ENCODE assay signal across 4 cellular contexts in the genomic region with DNA sequence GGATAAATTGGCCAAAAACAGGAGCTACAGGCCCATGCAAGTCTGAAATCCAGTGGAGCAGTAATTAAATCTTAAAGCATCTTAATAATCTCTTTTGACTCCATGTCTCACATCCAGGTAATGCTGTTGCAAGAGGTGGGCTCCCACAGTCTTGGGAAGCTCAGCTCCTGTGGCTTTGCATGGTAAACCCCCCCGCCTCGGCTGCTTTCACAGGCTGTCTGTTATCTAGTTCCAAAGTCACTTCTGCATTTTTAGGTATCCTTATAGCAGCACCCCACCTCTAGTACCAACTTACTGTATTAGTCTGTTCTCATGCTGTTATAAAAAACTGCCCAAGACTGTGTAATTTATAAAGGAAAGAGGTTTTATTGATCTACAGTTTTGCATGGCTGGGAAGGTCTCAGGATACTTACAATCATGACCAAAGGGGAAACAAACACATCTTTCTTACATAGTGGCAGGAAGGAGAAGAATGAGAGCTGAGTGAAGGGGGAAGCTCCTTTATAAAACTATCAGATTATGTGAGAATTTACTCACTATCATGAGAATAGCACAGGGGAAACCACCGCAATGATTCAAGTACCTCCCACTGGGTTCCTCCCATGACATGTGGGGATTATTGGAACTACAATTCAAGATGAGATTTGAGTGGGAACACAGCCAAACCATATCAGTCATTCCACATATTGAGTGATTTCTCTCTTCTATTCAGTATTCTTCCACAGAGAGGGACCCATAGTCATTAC. TPM values are rescaled to one million over a fixed set of nuclear protein-coding genes. Genes with fewer than 3 reads are reported as not detected.
"Had no signal": no experiment of that assay in that cellular context is flagged by ENCODE, and none has a peak within 500 bp of the region (broad histone marks: within the 10 kb centered on the region; RNA-seq: fewer than 3 reads in every experiment).

No MANE protein-coding gene starts in this region.

RNA-seq across cellular contexts. Expression of a gene that starts 34.7 kb away (rescaled TPM):
- total RNA-seq: body of pancreas; chondrocyte; foreskin keratinocyte; T-helper 2 cell treated with Interferon-gamma antibody and Interleukin-4, amounts not matched to agents 100 ng/mL and 5 ng/mL, for 36 hours had no signal
- polyA plus RNA-seq: foreskin keratinocyte had no signal
